ENCODE assay signal across 17 cellular contexts in genomic region chr2:235007664-235008457, GRCh38. TPM values are rescaled to one million over a fixed set of nuclear protein-coding genes. Genes with fewer than 3 reads are reported as not detected.
DNase-seq lines count a peak whose midpoint lies in the region; ATAC-seq, FAIRE-seq and TF ChIP-seq lines count a peak whose summit lies in the region.
"Had no signal": no experiment of that assay in that cellular context is flagged by ENCODE, and none has a peak within 500 bp of the region (broad histone marks: within the 10 kb centered on the region; RNA-seq: fewer than 3 reads in every experiment).

No MANE protein-coding gene starts in this region.

- H3K79me2 ChIP-seq in H9 (ENCODE audit: insufficient read depth, low read length), result peaks cover 6% of the 10 kb centered on the region; the same call in 1 of the 2 replicates
- H3K79me2 ChIP-seq in astrocyte (ENCODE audit: insufficient read depth, low read length), result peaks cover 100% of the 10 kb centered on the region

- H3K4me3 Mint-ChIP-seq in H9, result peak overlapping the region in 1 of 2 experiments; percentile 1; a peak in 1 of 5 replicates
- peak overlapping the region; percentile 27 for H3K4me3 Mint-ChIP-seq in astrocyte (ENCODE audit: unreplicated experiment)
- peak overlapping the region; percentile 23 for H3K4me3 Mint-ChIP-seq in progenitor cell of endocrine pancreas (ENCODE audit: low read depth)
- H3K4me3 Mint-ChIP-seq: activated CD4-positive, alpha-beta T cell treated with anti-CD3 and anti-CD28 coated beads, Interleukin-2, amount 10 ng/mL, durations not matched to agents 24 days and 14 days; activated naive CD8-positive, alpha-beta T cell treated with anti-CD3 and anti-CD28 coated beads, Interleukin-2, amount 10 ng/mL, durations not matched to agents 7 days and 5 days had no signal

- no peak overlapping the region for H4K5ac ChIP-seq in H9 (ENCODE audit: insufficient read length, low read depth, low read length)

- FAIRE-seq in astrocyte (lab: Jason Lieb, UNC), result no peak
- FAIRE-seq: K562 had no signal

- no peaks in the 10 kb centered on the region for H3K27me3 ChIP-seq in H9 (ENCODE audit: insufficient read depth, low read length)
- H3K27me3 ChIP-seq in astrocyte (ENCODE audit: insufficient read depth, low read length), result no peaks in the 10 kb centered on the region
- H3K27me3 ChIP-seq in left lung, result no peaks in the 10 kb centered on the region
- H3K27me3 ChIP-seq: sigmoid colon had no signal

- no peak overlapping the region for H2AK5ac ChIP-seq in H9 (ENCODE audit: insufficient read length, low read length)

- no peak overlapping the region for H3K56ac ChIP-seq in H9 (ENCODE audit: insufficient read length, low read depth, low read length)

- H2BK15ac ChIP-seq in H9 (ENCODE audit: low read depth, low read length), result no peak overlapping the region

- H3K79me1 ChIP-seq in H9 (ENCODE audit: insufficient read depth, low read depth, low read length, poor library complexity, severe bottlenecking), result no peaks in the 10 kb centered on the region

- intact Hi-C loops in left lung (cut with DNase I), result no loop called here

- no peak overlapping the region for H2BK20ac ChIP-seq in H9 (ENCODE audit: low read depth, low read length, poor library complexity, severe bottlenecking)

- H3K36me3 ChIP-seq in astrocyte (ENCODE audit: insufficient read depth, low read length) (peaks cover 10% of the 10 kb centered on the region), left lung (no peaks in the 10 kb centered on the region)
- H3K36me3 ChIP-seq: sigmoid colon had no signal

- H3K27ac ChIP-seq in H9 (ENCODE audit: insufficient read length, low read depth, low read length), result no peak overlapping the region
- H3K27ac ChIP-seq in astrocyte (ENCODE audit: low read depth, low read length), result no peak overlapping the region
- H3K27ac ChIP-seq in left lung, result no peak overlapping the region
- H3K27ac ChIP-seq: sigmoid colon had no signal

- no peak overlapping the region for H2BK12ac ChIP-seq in H9 (ENCODE audit: insufficient read length, low read depth, low read length)

- WGBS in H9 (ENCODE audit: extremely low coverage, insufficient read length, low lambda C conversion rate), result no CpG with 5 or more reads among the region's 25 CpGs

- no peaks in the 10 kb centered on the region; the same call in 1 of the 2 replicates for H3K27me3 Mint-ChIP-seq in H9 (ENCODE audit: low read depth)
- no peaks in the 10 kb centered on the region for H3K27me3 Mint-ChIP-seq in astrocyte (ENCODE audit: low read depth, unreplicated experiment)
- H3K27me3 Mint-ChIP-seq in progenitor cell of endocrine pancreas, result no peaks in the 10 kb centered on the region
- H3K27me3 Mint-ChIP-seq: activated CD4-positive, alpha-beta T cell treated with anti-CD3 and anti-CD28 coated beads, Interleukin-2, amount 10 ng/mL, durations not matched to agents 24 days and 14 days; activated naive CD8-positive, alpha-beta T cell treated with anti-CD3 and anti-CD28 coated beads, Interleukin-2, amount 10 ng/mL, durations not matched to agents 7 days and 5 days had no signal

- no peak overlapping the region for H4K8ac ChIP-seq in H9 (replicated peaks; ENCODE audit: insufficient read length, low read depth, low read length)

- H3K9me3 ChIP-seq in H9 (ENCODE audit: control insufficient read depth, low read depth, low read length), result no peaks in the 10 kb centered on the region
- H3K9me3 ChIP-seq in astrocyte (ENCODE audit: insufficient read depth, low read depth, low read length), result no peaks in the 10 kb centered on the region
- H3K9me3 ChIP-seq in left lung, result no peaks in the 10 kb centered on the region
- H3K9me3 ChIP-seq: sigmoid colon had no signal

- no peak overlapping the region for H3K18ac ChIP-seq in H9 (ENCODE audit: insufficient read length, low read depth, low read length)

- peak; percentile 7 for ATAC-seq in left lung
- ATAC-seq: K562 had no signal

- H3T11ph ChIP-seq in H9 (ENCODE audit: low read length), result no peak overlapping the region

- H3K27ac Mint-ChIP-seq in H9 (peak overlapping the region; percentile 7 to 75 (median 61); a peak in 5 of 7 replicates), astrocyte (ENCODE audit: unreplicated experiment) (no peak overlapping the region), progenitor cell of endocrine pancreas (peak overlapping the region; percentile 98)
- H3K27ac Mint-ChIP-seq: activated CD4-positive, alpha-beta T cell treated with anti-CD3 and anti-CD28 coated beads, Interleukin-2, amount 10 ng/mL, durations not matched to agents 24 days and 14 days; activated naive CD8-positive, alpha-beta T cell treated with anti-CD3 and anti-CD28 coated beads, Interleukin-2, amount 10 ng/mL, durations not matched to agents 7 days and 5 days had no signal

- peaks cover 13 to 49% (median 44%) of the 10 kb centered on the region in 3 experiments for H3K36me3 Mint-ChIP-seq in H9 (ENCODE audit: insufficient read depth in 1 of 3, low read depth in 3 of 3)
- H3K36me3 Mint-ChIP-seq in astrocyte (ENCODE audit: low read depth, unreplicated experiment), result peaks cover 34% of the 10 kb centered on the region
- peaks cover 4% of the 10 kb centered on the region for H3K36me3 Mint-ChIP-seq in progenitor cell of endocrine pancreas (ENCODE audit: insufficient read depth)
- H3K36me3 Mint-ChIP-seq: activated naive CD8-positive, alpha-beta T cell treated with anti-CD3 and anti-CD28 coated beads, Interleukin-2, amount 10 ng/mL, durations not matched to agents 7 days and 5 days had no signal

- TF ChIP-seq CTCF in H9 (conservative IDR thresholded peaks at IDR 0.05), result no peak
- TF ChIP-seq CTCF in astrocyte (IDR thresholded peaks at IDR 0.05; ENCODE audit: insufficient read depth, low read depth, low read length), result no peak
- TF ChIP-seq CTCF in left lung (IDR thresholded peaks at IDR 0.05), result no peak
- TF ChIP-seq CTCF in progenitor cell of endocrine pancreas (IDR thresholded peaks at IDR 0.05; ENCODE audit: unreplicated experiment), result no peak

- H3K23me2 ChIP-seq in H9 (ENCODE audit: insufficient read length, low read depth, low read length, poor library complexity, severe bottlenecking), result no peaks in the 10 kb centered on the region

- peak overlapping the region; percentile 61; the same call in 1 of the 2 replicates for H3K14ac ChIP-seq in H9 (ENCODE audit: insufficient read depth, low read length)

- no peak overlapping the region for H2AFZ ChIP-seq in H9 (ENCODE audit: low read length)
- H2AFZ ChIP-seq in astrocyte (ENCODE audit: low read depth, low read length), result no peak overlapping the region

- H3K4me2 ChIP-seq in H9 (ENCODE audit: insufficient read depth, insufficient read length, low read length), result no peak overlapping the region
- no peak overlapping the region for H3K4me2 ChIP-seq in astrocyte (ENCODE audit: low read length)

- no peak overlapping the region for H4K91ac ChIP-seq in H9 (ENCODE audit: insufficient read length, low read depth, low read length)

- H3K4me1 Mint-ChIP-seq in H9, result peaks cover 63 to 74% of the 10 kb centered on the region in 2 experiments
- H3K4me1 Mint-ChIP-seq in astrocyte (ENCODE audit: low read depth, unreplicated experiment), result peaks cover 68% of the 10 kb centered on the region
- H3K4me1 Mint-ChIP-seq in progenitor cell of endocrine pancreas (ENCODE audit: low read depth), result peaks cover 80% of the 10 kb centered on the region
- H3K4me1 Mint-ChIP-seq: activated CD4-positive, alpha-beta T cell treated with anti-CD3 and anti-CD28 coated beads, Interleukin-2, amount 10 ng/mL, durations not matched to agents 24 days and 14 days; activated naive CD8-positive, alpha-beta T cell treated with anti-CD3 and anti-CD28 coated beads, Interleukin-2, amount 10 ng/mL, durations not matched to agents 7 days and 5 days had no signal

- no peak overlapping the region for H2BK5ac ChIP-seq in H9 (ENCODE audit: insufficient read length, low read length)

- no peaks in the 10 kb centered on the region for H4K20me1 ChIP-seq in H9 (ENCODE audit: control insufficient read depth, insufficient read depth, insufficient read length)
- peaks cover 100% of the 10 kb centered on the region for H4K20me1 ChIP-seq in astrocyte (ENCODE audit: insufficient read depth, low read length)

- H3K9me3 Mint-ChIP-seq in H9, result no peaks in the 10 kb centered on the region; a peak in 1 of 5 replicates
- H3K9me3 Mint-ChIP-seq in astrocyte (ENCODE audit: unreplicated experiment), result peaks cover 2% of the 10 kb centered on the region
- peaks cover 3% of the 10 kb centered on the region for H3K9me3 Mint-ChIP-seq in progenitor cell of endocrine pancreas (ENCODE audit: low read depth)
- H3K9me3 Mint-ChIP-seq: activated CD4-positive, alpha-beta T cell treated with anti-CD3 and anti-CD28 coated beads, Interleukin-2, amount 10 ng/mL, durations not matched to agents 24 days and 14 days; activated naive CD8-positive, alpha-beta T cell treated with anti-CD3 and anti-CD28 coated beads, Interleukin-2, amount 10 ng/mL, durations not matched to agents 7 days and 5 days had no signal

- DNase-seq in H9 (no peak), astrocyte (ENCODE audit: low read depth) (no peak), left lung (peak in 1 of 2 donors; percentile 65), progenitor cell of endocrine pancreas (ENCODE audit: low spot score, unreplicated experiment) (no peak), foreskin melanocyte (no peak), AG08396 (ENCODE audit: low spot score) (no peak), AG20443 (ENCODE audit: low spot score) (no peak)
- no peak for DNase-seq in activated CD4-positive, CD25-positive, alpha-beta regulatory T cell (lab: John Stamatoyannopoulos, UW)
- DNase-seq: activated CD4-positive, alpha-beta T cell treated with anti-CD3 and anti-CD28 coated beads, Interleukin-2, amount 10 ng/mL, durations not matched to agents 24 days and 14 days; activated naive CD8-positive, alpha-beta T cell treated with anti-CD3 and anti-CD28 coated beads, Interleukin-2, amount 10 ng/mL, durations not matched to agents 7 days and 5 days; cerebellar nuclear complex; DMS 273 treated with DMSO at 0.1 percent for 48 hours; NCI-H1105; NCI-H446 treated with DMSO at 0.1 percent for 48 hours; sigmoid colon; stimulated activated naive CD4-positive, alpha-beta T cell had no signal

- H3K9ac ChIP-seq in H9 (ENCODE audit: extremely low read depth, insufficient read length, low read length) (no peak overlapping the region), astrocyte (ENCODE audit: low read length) (no peak overlapping the region)

- H3K4me1 ChIP-seq in H9 (ENCODE audit: insufficient read depth, low read length), result peaks cover 7% of the 10 kb centered on the region; the same call in 1 of the 2 replicates
- H3K4me1 ChIP-seq in astrocyte (ENCODE audit: insufficient read depth, low read length), result peaks cover 24% of the 10 kb centered on the region
- H3K4me1 ChIP-seq in left lung, result peaks cover 3 to 10% of the 10 kb centered on the region in 2 donors

- no peak overlapping the region for H3K4me3 ChIP-seq in astrocyte (ENCODE audit: insufficient read depth, low read depth, low read length)
- no peak overlapping the region for H3K4me3 ChIP-seq in left lung
- H3K4me3 ChIP-seq: K562, sigmoid colon had no signal

- H3K23ac ChIP-seq in H9 (ENCODE audit: insufficient read length, low read depth, low read length), result no peak overlapping the region

- H3K4ac ChIP-seq in H9 (ENCODE audit: low read depth, low read length), result no peak overlapping the region

- no peak overlapping the region for H2BK120ac ChIP-seq in H9 (ENCODE audit: low read depth, low read length, poor library complexity, severe bottlenecking)

RNA-seq across cellular contexts. Expression of gene SH3BP4, which starts 56.0 kb away (rescaled TPM):
- 88.5 and 93.8 TPM in 2 replicates for total RNA-seq in H9 (2021)
- total RNA-seq in astrocyte, result 117 and 127 TPM in 2 replicates
- total RNA-seq in left lung, result 10 to 100 TPM; 29.2 to 35.0 TPM
- total RNA-seq in progenitor cell of endocrine pancreas, result 45.7 and 49.0 TPM in 2 replicates
